Comparison of ENCODE assay signal across 16 cellular contexts in genomic region chr6:131213501-131213990, GRCh38.
DNase-seq lines count a peak whose midpoint lies in the region; ATAC-seq and TF ChIP-seq lines count a peak whose summit lies in the region.
"Had no signal": no experiment of that assay in that cellular context is flagged by ENCODE, and none has a peak within 500 bp of the region (broad histone marks: within the 10 kb centered on the region; RNA-seq: fewer than 3 reads in every experiment).

No MANE protein-coding gene starts in this region.

- no peak overlapping the region for H3K4me3 ChIP-seq in A673 (ENCODE audit: low read depth, low read length, poor library complexity, severe bottlenecking)

- ATAC-seq in left ventricle myocardium superior, result peak; percentile 58
- ATAC-seq: left lobe of liver, Panc1 had no signal

- intact Hi-C loops in A673 (cut with micrococcal nuclease; ENCODE audit: unreplicated experiment) (no loop called here), left ventricle myocardium superior (cut with micrococcal nuclease) (no loop called here)

- H3K27ac ChIP-seq in A673 (ENCODE audit: low read depth, low read length, poor library complexity, severe bottlenecking), result peak overlapping the region; percentile 28

- no peak for TF ChIP-seq CTCF in A673 (conservative IDR thresholded peaks at IDR 0.05; ENCODE audit: low read depth, low read length)

- BruUV-seq in A673 (replicated peaks; lab: Mats Ljungman, UMichigan), result no TSS peak

- POLR2A ChIA-PET in A673 (lab: Charles Lee; ENCODE audit: low non-redundant PET), result no interaction called here

- peaks cover 87% of the 10 kb centered on the region for H3K4me1 ChIP-seq in A673 (ENCODE audit: insufficient read depth, low read length, poor library complexity, severe bottlenecking)

- CTCF ChIA-PET in A673 (lab: Charles Lee), result no interaction called here

- H3K27me3 ChIP-seq in A673 (replicated peaks; ENCODE audit: insufficient read depth, low read depth, low read length, poor library complexity), result no peaks in the 10 kb centered on the region

- no peaks in the 10 kb centered on the region for H3K9me3 ChIP-seq in A673 (ENCODE audit: low read depth, low read length, poor library complexity, severe bottlenecking)

- peaks cover 8% of the 10 kb centered on the region for H3K36me3 ChIP-seq in A673 (ENCODE audit: insufficient read depth, low read length, poor library complexity, severe bottlenecking)

- peak; percentile 56 for DNase-seq in A673 (ENCODE audit: low spot score)
- DNase-seq in HCEC 1CT, result peak; percentile 18
- DNase-seq in astrocyte of the hippocampus (ENCODE audit: low read depth, low spot score), result peak; percentile 56
- no peak for DNase-seq in left ventricle myocardium superior
- no peak for DNase-seq in NCI-H2196 (lab: John Stamatoyannopoulos, UW; ENCODE audit: unreplicated experiment)
- no peak for DNase-seq in nucleus accumbens (lab: John Stamatoyannopoulos, UW)
- no peak for DNase-seq in SIG-M5 (lab: John Stamatoyannopoulos, UW)
- no peak for DNase-seq in NK-92 treated with Interleukin-12 subunit alpha and Interleukin-12 subunit beta, amount 100 ng/mL, for 24 hours (lab: John Stamatoyannopoulos, UW)
- DNase-seq: activated CD4-positive, alpha-beta memory T cell treated with anti-CD3 and anti-CD28 coated beads, Interleukin-2, amount 10 ng/mL, durations not matched to agents 7 days and 5 days; activated naive CD4-positive, alpha-beta T cell treated with Interleukin-2 at 50 U/mL for 16 hours; H7; NCI-H1092 treated with DMSO at 0.1 percent for 48 hours; stimulated activated CD8-positive, alpha-beta memory T cell treated with anti-CD3 and anti-CD28 coated beads, Interleukin-4, amount 100 ng/mL, for 48 hours; T1000 had no signal

Comparison
In these comparisons a context has a peak if more than half of its experiments do, and no peak if none do; other contexts are left out.
1. DNase-seq: peak in A673 (single experiment), HCEC 1CT (single experiment) and astrocyte of the hippocampus (single experiment); none in left ventricle myocardium superior (single experiment), NCI-H2196 (single experiment), nucleus accumbens (0 of 56), SIG-M5 (single experiment) and NK-92 treated with Interleukin-12 subunit alpha and Interleukin-12 subunit beta, amount 100 ng/mL, for 24 hours (single experiment).